ENCODE assay signal across 1 cellular context in the genomic region with DNA sequence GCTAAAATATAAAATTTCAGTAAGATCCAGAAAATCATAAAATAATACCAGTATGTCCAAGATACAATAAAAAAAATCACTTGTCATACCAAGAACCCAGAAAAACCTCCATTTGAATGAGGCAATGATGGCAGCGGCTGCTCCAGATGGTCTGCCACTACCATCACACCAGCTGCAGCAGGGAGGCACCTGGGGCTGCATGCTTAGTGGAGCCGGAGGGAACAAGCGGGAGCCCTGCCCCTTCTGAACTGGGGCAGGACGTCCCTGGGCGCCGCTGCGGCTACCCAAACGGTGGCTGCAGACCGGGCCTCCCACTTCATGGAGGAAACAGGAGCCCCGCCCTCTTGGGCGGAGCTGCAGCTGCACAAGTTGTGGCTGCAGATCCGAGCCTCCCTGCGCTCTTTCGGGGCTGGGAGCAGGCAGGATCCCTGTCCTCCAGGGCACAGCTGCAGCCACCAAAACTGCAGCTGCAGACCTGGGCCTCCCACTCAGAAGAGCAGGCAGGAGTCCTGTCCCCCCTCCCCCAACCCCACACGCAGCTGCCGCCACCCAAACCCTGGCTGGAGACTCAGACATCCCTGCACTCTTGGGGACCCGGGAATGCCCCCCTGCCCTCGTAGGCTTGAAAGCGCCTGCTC.
TF ChIP-seq lines count a peak whose summit lies in the region.

No MANE protein-coding gene starts in this region.

TF ChIP-seq in WTC11, 78 proteins besides CTCF, POLR2A, EP300 and RAD21 (continued from another document):
- TF ChIP-seq AFF4 (CRISPR knock-in tag; IDR thresholded peaks at IDR 0.05; ENCODE audit: borderline replicate concordance) (no peak), ESRRA (CRISPR knock-in tag; IDR thresholded peaks at IDR 0.05; ENCODE audit: borderline replicate concordance) (no peak), E2F1 (CRISPR knock-in tag; IDR thresholded peaks at IDR 0.05) (no peak), AR (CRISPR knock-in tag; IDR thresholded peaks at IDR 0.05) (no peak), HMGA2 (CRISPR knock-in tag; IDR thresholded peaks at IDR 0.05) (no peak), ZNF219 (CRISPR knock-in tag; IDR thresholded peaks at IDR 0.05; ENCODE audit: borderline replicate concordance) (no peak), ZBTB21 (CRISPR knock-in tag; IDR thresholded peaks at IDR 0.05; ENCODE audit: borderline replicate concordance) (0 out of 2 replicates have a peak, but pooled peaks have one; percentile 15), SOX15 (CRISPR knock-in tag; IDR thresholded peaks at IDR 0.05) (no peak)
- TF ChIP-seq, protein P1, sequence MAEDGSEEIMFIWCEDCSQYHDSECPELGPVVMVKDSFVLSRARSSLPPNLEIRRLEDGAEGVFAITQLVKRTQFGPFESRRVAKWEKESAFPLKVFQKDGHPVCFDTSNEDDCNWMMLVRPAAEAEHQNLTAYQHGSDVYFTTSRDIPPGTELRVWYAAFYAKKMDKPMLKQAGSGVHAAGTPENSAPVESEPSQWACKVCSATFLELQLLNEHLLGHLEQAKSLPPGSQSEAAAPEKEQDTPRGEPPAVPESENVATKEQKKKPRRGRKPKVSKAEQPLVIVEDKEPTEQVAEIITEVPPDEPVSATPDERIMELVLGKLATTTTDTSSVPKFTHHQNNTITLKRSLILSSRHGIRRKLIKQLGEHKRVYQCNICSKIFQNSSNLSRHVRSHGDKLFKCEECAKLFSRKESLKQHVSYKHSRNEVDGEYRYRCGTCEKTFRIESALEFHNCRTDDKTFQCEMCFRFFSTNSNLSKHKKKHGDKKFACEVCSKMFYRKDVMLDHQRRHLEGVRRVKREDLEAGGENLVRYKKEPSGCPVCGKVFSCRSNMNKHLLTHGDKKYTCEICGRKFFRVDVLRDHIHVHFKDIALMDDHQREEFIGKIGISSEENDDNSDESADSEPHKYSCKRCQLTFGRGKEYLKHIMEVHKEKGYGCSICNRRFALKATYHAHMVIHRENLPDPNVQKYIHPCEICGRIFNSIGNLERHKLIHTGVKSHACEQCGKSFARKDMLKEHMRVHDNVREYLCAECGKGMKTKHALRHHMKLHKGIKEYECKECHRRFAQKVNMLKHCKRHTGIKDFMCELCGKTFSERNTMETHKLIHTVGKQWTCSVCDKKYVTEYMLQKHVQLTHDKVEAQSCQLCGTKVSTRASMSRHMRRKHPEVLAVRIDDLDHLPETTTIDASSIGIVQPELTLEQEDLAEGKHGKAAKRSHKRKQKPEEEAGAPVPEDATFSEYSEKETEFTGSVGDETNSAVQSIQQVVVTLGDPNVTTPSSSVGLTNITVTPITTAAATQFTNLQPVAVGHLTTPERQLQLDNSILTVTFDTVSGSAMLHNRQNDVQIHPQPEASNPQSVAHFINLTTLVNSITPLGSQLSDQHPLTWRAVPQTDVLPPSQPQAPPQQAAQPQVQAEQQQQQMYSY (CRISPR knock-in tag; IDR thresholded peaks at IDR 0.05): no peak
